10 cellular contexts compared by ENCODE assay signal in the genomic region with DNA sequence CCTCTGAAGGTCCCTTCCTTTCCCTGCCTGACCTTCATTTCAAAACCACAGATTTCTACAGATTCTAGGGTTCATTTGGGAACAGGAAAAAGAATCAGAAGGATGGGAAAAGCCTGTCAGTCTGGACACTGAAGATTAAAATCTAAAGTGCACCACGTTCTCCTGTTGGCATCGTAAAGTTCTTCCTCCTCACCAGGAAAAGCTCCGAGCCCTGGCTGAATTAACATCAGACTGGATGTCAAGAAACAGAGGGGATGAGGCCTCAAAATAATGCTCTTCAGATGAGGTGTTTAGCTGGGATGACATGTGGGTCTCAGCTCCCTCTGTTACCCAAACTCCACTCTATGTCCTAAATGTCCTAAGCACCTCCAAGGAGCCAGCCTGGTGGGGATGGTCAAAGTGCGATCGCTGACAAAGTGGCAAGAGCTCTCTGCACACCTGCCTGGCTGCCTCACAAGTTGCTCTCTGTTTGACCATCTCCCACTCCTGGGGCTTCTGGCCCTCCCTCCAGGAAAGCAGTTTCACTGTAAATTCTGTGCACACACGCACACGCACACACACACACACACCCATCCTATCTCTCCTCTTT. TPM values are rescaled to one million over a fixed set of nuclear protein-coding genes. Genes with fewer than 3 reads are reported as not detected.
DNase-seq lines count a peak whose midpoint lies in the region; ATAC-seq and TF ChIP-seq lines count a peak whose summit lies in the region.
"Had no signal": no experiment of that assay in that cellular context is flagged by ENCODE, and none has a peak within 500 bp of the region (broad histone marks: within the 10 kb centered on the region; RNA-seq: fewer than 3 reads in every experiment).

No MANE protein-coding gene starts in this region.

- peaks cover 17% of the 10 kb centered on the region for H3F3A ChIP-seq in DOHH2 (ENCODE audit: control insufficient read depth, insufficient read depth)

- intact Hi-C loops in Panc1 (cut with micrococcal nuclease; ENCODE audit: unreplicated experiment): no loop called here

- no peak for ATAC-seq in Panc1

- no peak overlapping the region for H3K9ac ChIP-seq in parathyroid adenoma

- POLR2A ChIA-PET in Panc1 (lab: Charles Lee): no interaction called here

- CTCF ChIA-PET in Panc1 (lab: Charles Lee): no interaction called here

- no peaks in the 10 kb centered on the region for H3K9me3 ChIP-seq in DOHH2 (ENCODE audit: control insufficient read depth, insufficient read depth, low read length)
- no peaks in the 10 kb centered on the region for H3K9me3 ChIP-seq in Panc1 (ENCODE audit: control insufficient read depth, insufficient read depth, low read depth, low read length)
- no peaks in the 10 kb centered on the region for H3K9me3 ChIP-seq in parathyroid adenoma (ENCODE audit: control insufficient read depth, low read length)

- H3K4me2 ChIP-seq in DOHH2 (ENCODE audit: low read length) (peak overlapping the region; percentile 96), parathyroid adenoma (ENCODE audit: low read length) (peak overlapping the region; percentile 88)

- BruUV-seq in Panc1 (replicated peaks; lab: Mats Ljungman, UMichigan): TSS peak; percentile 72

- no peak for DNase-seq in Panc1 (ENCODE audit: low read depth, low spot score)
- DNase-seq in epithelial cell of esophagus (ENCODE audit: low read depth): no peak
- DNase-seq in activated gamma-delta T cell (lab: John Stamatoyannopoulos, UW): no peak
- DNase-seq in RPMI8226: no peak
- DNase-seq in stimulated activated CD4-positive, alpha-beta T cell treated with anti-CD3 and anti-CD28 coated beads, Interleukin-4, amount 100 ng/mL, for 1 hour: no peak
- no peak for DNase-seq in activated CD4-positive, alpha-beta T cell treated with anti-CD3 and anti-CD28 coated beads, Interleukin-2, amount 50 U/mL, for 1 hour
- DNase-seq: MV-4-11 had no signal

- H3K79me2 ChIP-seq in DOHH2 (ENCODE audit: control insufficient read depth, low read length): peaks cover 69% of the 10 kb centered on the region
- H3K79me2 ChIP-seq in parathyroid adenoma: peaks cover 43% of the 10 kb centered on the region

- in situ Hi-C loops in Panc1 (cut with HindIII; ENCODE audit: low pct_unique_long_range_greater_than_20kb, low sequenced_read_pairs): no loop called here

- H3K4me3 ChIP-seq in DOHH2 (ENCODE audit: low read length) (peak overlapping the region; percentile 86), Panc1 (ENCODE audit: low read depth in 2 of 2, low read length in 2 of 2) (peak overlapping the region in 1 of 2 experiments; percentile 56; a peak in 2 of 4 replicates), epithelial cell of esophagus (ENCODE audit: low read length) (peak overlapping the region; percentile 65), parathyroid adenoma (ENCODE audit: low read depth, low read length) (no peak overlapping the region)

- no peaks in the 10 kb centered on the region for H3K9me2 ChIP-seq in DOHH2 (replicated peaks; ENCODE audit: control insufficient read depth, low read length)

- peaks cover 70% of the 10 kb centered on the region for H3K4me1 ChIP-seq in DOHH2 (ENCODE audit: control insufficient read depth, low read length)
- peaks cover 4% of the 10 kb centered on the region; the same call in 1 of the 2 replicates for H3K4me1 ChIP-seq in Panc1 (ENCODE audit: control insufficient read depth, insufficient read depth, low read length)
- peaks cover 3% of the 10 kb centered on the region for H3K4me1 ChIP-seq in parathyroid adenoma

- peaks cover 30% of the 10 kb centered on the region for H4K20me1 ChIP-seq in DOHH2 (ENCODE audit: control insufficient read depth, insufficient read depth, low read depth, low read length)

- no peak overlapping the region for H3K27ac ChIP-seq in DOHH2 (ENCODE audit: low read depth, low read length)
- H3K27ac ChIP-seq in Panc1 (ENCODE audit: low read length): no peak overlapping the region
- H3K27ac ChIP-seq in parathyroid adenoma: no peak overlapping the region
- H3K27ac ChIP-seq: SK-N-MC had no signal

- no peak for TF ChIP-seq CTCF in DOHH2 (IDR thresholded peaks at IDR 0.05; ENCODE audit: low read depth, low read length, poor library complexity, severe bottlenecking)
- TF ChIP-seq CTCF in Panc1 (IDR thresholded peaks at IDR 0.05): no peak
- TF ChIP-seq CTCF in epithelial cell of esophagus (IDR thresholded peaks at IDR 0.05; ENCODE audit: insufficient read depth, low read depth, low read length, missing control alignments): no peak
- no peak for TF ChIP-seq CTCF in parathyroid adenoma (IDR thresholded peaks at IDR 0.05)

- H3K27me3 ChIP-seq in DOHH2 (ENCODE audit: control insufficient read depth, low read length) (no peaks in the 10 kb centered on the region), Panc1 (ENCODE audit: control insufficient read depth, insufficient read depth, low read length) (no peaks in the 10 kb centered on the region), parathyroid adenoma (ENCODE audit: control insufficient read depth, insufficient read depth, low read length) (no peaks in the 10 kb centered on the region)

- H3K36me3 ChIP-seq in DOHH2 (ENCODE audit: control insufficient read depth, low read length) (peaks cover 47% of the 10 kb centered on the region), Panc1 (ENCODE audit: control insufficient read depth, insufficient read depth, low read length) (no peaks in the 10 kb centered on the region), parathyroid adenoma (ENCODE audit: control insufficient read depth, insufficient read depth, low read length) (no peaks in the 10 kb centered on the region)

- no peak overlapping the region for H2AFZ ChIP-seq in parathyroid adenoma

RNA-seq across cellular contexts. Expression of gene PITPNA, which starts 1.9 kb away (rescaled TPM):
- total RNA-seq in Panc1 (2021; ENCODE audit: unreplicated experiment): 64.5 TPM
- 68.7 TPM for polyA plus RNA-seq in Panc1 (2012; ENCODE audit: insufficient read length)

RNA-seq across cellular contexts. Expression of gene INPP5K, which starts 44.3 kb away (rescaled TPM):
- 21.3 TPM for total RNA-seq in Panc1 (2021; ENCODE audit: unreplicated experiment)
- polyA plus RNA-seq in Panc1 (2012; ENCODE audit: insufficient read length): 39.1 TPM
